In the genomic region with DNA sequence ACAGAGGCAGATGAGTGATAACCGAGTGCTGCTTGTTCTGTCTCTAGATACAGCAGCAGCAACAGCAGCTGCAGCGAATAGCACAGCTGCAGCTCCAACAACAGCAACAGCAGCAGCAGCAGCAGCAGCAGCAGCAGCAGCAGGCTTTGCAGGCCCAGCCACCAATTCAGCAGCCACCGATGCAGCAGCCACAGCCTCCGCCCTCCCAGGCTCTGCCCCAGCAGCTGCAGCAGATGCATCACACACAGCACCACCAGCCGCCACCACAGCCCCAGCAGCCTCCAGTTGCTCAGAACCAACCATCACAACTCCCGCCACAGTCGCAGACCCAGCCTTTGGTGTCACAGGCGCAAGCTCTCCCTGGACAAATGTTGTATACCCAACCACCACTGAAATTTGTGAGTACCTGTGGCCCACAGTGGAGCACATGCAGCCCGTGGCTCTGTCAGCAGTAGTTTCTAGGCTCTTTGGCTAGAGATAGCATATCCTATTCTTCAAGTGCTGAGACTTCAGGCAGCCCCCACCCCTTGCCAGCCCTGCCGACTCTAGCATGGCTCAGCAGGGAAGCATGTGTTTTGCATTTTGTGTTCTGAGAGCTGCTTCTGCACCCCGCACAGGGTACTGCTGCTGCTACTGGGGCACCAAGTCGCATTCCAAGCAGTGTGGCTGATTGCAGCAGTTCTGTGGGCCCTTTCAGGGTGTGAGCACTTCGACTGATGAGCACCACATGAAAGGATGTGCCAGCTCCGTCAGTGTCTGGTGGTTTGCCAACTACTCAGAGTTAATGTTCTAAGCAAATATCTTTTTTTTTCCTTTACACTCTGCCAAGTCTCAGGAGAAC, we compare ENCODE assay signal across 8 cellular contexts. TPM values are rescaled to one million over a fixed set of nuclear protein-coding genes. Genes with fewer than 3 reads are reported as not detected.
DNase-seq lines count a peak whose midpoint lies in the region; ATAC-seq and TF ChIP-seq lines count a peak whose summit lies in the region.

No MANE protein-coding gene starts in this region.

- no peak overlapping the region for H3K27ac ChIP-seq in right cardiac atrium (ENCODE audit: low read length)
- peak overlapping the region in 3 of 5 donors; percentile 21 to 76 (median 75) for H3K27ac ChIP-seq in stomach

- intact Hi-C loops in right cardiac atrium (cut with DNase I) (loop anchor here in 1 of 4 donors (10.0 kb wide), 1 partner anchor 52 kb away; no protein-coding TSS in a partner anchor), stomach (cut with DNase I; ENCODE audit: low total_unique reads) (no loop called here)

- H3K36me3 ChIP-seq in stomach: peaks cover 57 to 93% (median 91%) of the 10 kb centered on the region in 4 donors

- H3K27me3 ChIP-seq in right cardiac atrium (ENCODE audit: control insufficient read depth, insufficient read depth) (no peaks in the 10 kb centered on the region), stomach (no peaks in the 10 kb centered on the region)

- H3K4me1 ChIP-seq in right cardiac atrium (ENCODE audit: control insufficient read depth, insufficient read depth, low read length) (peaks cover 22% of the 10 kb centered on the region), stomach (peaks cover 33 to 60% (median 43%) of the 10 kb centered on the region in 4 donors)

- 67% methylated on average over 14 of the region's 14 CpGs for WGBS in right cardiac atrium
- WGBS in stomach, 5 donors: 47 to 68% (median 61%) methylated on average over 8 to 14 of the region's 14 CpGs

- TF ChIP-seq EP300 in stomach (IDR thresholded peaks at IDR 0.05): no peak

- DNase-seq in NCI-H226 (peak; percentile 40), right cardiac atrium (peak; percentile 58 to 60 (median 58)), stomach (peak; percentile 47), COLO668 (lab: John Stamatoyannopoulos, UW; ENCODE audit: unreplicated experiment) (no peak), hippocampal formation (lab: John Stamatoyannopoulos, UW) (no peak), NCI-H69 (lab: John Stamatoyannopoulos, UW) (no peak)
- DNase-seq in activated naive CD4-positive, alpha-beta T cell treated with Interleukin-2 at 50 U/mL for 16 hours: peak; percentile 53

- no peak overlapping the region for H3K4me3 ChIP-seq in right cardiac atrium (ENCODE audit: low read length)
- H3K4me3 ChIP-seq in stomach: no peak overlapping the region

- TF ChIP-seq CTCF in stomach (IDR thresholded peaks at IDR 0.05): no peak

- H3K9me3 ChIP-seq in right cardiac atrium (ENCODE audit: control insufficient read depth, low read length) (no peaks in the 10 kb centered on the region), stomach (no peaks in the 10 kb centered on the region)

- ATAC-seq in right cardiac atrium (peak in 1 of 2 donors; percentile 21), GM21619 (IDR thresholded peaks at IDR 0.05; ENCODE audit: unreplicated experiment) (no peak)

- TF ChIP-seq POLR2A in stomach (IDR thresholded peaks at IDR 0.05): no peak

RNA-seq across cellular contexts. Expression of gene MED15, which starts 59.2 kb away (rescaled TPM):
- 10 to 100 TPM; 47.3 to 53.4 (median 50.1) TPM for total RNA-seq in right cardiac atrium
- 30.9 TPM for polyA plus RNA-seq in right cardiac atrium
- 100 to 1,000 TPM in 3 of 5 donors, 10 to 100 TPM in 2; 28.3 to 289 (median 135) TPM for total RNA-seq in stomach
- 10 to 100 TPM; 29.3 to 41.9 (median 39.3) TPM for polyA plus RNA-seq in stomach

Comparison
In these comparisons a context has a peak if more than half of its experiments do, and no peak if none do; other contexts are left out.
1. DNase-seq: peak in NCI-H226 (single experiment), activated naive CD4-positive, alpha-beta T cell treated with Interleukin-2 at 50 U/mL for 16 hours (single experiment), right cardiac atrium (3 of 3) and stomach (single experiment); none in COLO668 (single experiment), hippocampal formation (0 of 2) and NCI-H69 (single experiment).